ENCODE assay signal across 10 cellular contexts in the genomic region with DNA sequence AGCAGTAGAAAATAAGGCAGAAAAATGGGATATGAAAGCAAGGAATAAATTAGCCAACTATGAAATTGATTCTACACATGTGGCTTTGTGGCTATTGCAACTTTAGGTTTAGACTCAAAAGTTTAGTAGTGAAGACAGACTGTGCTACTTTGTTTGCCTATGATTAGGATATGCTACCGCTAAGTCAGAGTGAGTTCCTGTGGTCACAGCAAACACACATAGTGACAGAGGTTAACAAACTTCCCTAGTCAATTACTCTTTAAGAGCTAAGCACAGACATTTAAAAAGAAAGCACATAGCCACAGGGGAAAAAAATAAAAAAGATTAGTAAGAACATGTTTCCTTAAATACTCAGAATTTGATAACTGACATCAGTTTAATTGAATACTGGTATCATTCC.
DNase-seq lines count a peak whose midpoint lies in the region; ATAC-seq and TF ChIP-seq lines count a peak whose summit lies in the region.
"Had no signal": no experiment of that assay in that cellular context is flagged by ENCODE, and none has a peak within 500 bp of the region (broad histone marks: within the 10 kb centered on the region; RNA-seq: fewer than 3 reads in every experiment).

No MANE protein-coding gene starts in this region.

- H3K9me3 ChIP-seq in suprapubic skin: no peaks in the 10 kb centered on the region

- WGBS in suprapubic skin: 79% methylated on average over 1 of the region's 1 CpG

- H3K36me3 Mint-ChIP-seq in activated CD8-positive, alpha-beta T cell treated with anti-CD3 and anti-CD28 coated beads for 36 hours (ENCODE audit: low read depth): peaks cover 20% of the 10 kb centered on the region

- H3K4me1 ChIP-seq in suprapubic skin: peaks cover 5% of the 10 kb centered on the region

- H3K27me3 ChIP-seq in suprapubic skin: no peaks in the 10 kb centered on the region

- H3K4me3 ChIP-seq in suprapubic skin: no peak overlapping the region

- no peak for TF ChIP-seq POLR2A in suprapubic skin (IDR thresholded peaks at IDR 0.05)

- CTCF ChIA-PET in activated CD8-positive, alpha-beta T cell treated with anti-CD3 and anti-CD28 coated beads for 36 hours (lab: Charles Lee): no interaction called here

- no peaks in the 10 kb centered on the region for H3K4me1 Mint-ChIP-seq in activated CD8-positive, alpha-beta T cell treated with anti-CD3 and anti-CD28 coated beads for 36 hours (ENCODE audit: low read depth)
- H3K4me1 Mint-ChIP-seq: stimulated activated naive CD8-positive, alpha-beta T cell treated with anti-CD3 and anti-CD28 coated beads, Interleukin-15, amount 100 ng/mL, for 72 hours had no signal

- peak; percentile 8 for DNase-seq in AG08396 (ENCODE audit: low spot score)
- DNase-seq in Kasumi-1 (lab: John Stamatoyannopoulos, UW): peak; percentile 51 to 63
- DNase-seq in fibroblast of peridontal ligament (ENCODE audit: extremely low read depth): peak; percentile 67
- no peak for DNase-seq in omental fat pad (ENCODE audit: low spot score)
- DNase-seq in activated CD8-positive, alpha-beta T cell treated with anti-CD3 and anti-CD28 coated beads for 36 hours: no peak
- DNase-seq in suprapubic skin (ENCODE audit: low spot score in 2 of 2): no peak
- DNase-seq: NCI-H748 treated with DMSO at 0.1 percent for 48 hours; stimulated activated naive CD8-positive, alpha-beta T cell treated with anti-CD3 and anti-CD28 coated beads, Interleukin-15, amount 100 ng/mL, for 72 hours had no signal

- no peaks in the 10 kb centered on the region for H3K27me3 Mint-ChIP-seq in activated CD8-positive, alpha-beta T cell treated with anti-CD3 and anti-CD28 coated beads for 36 hours
- H3K27me3 Mint-ChIP-seq: stimulated activated naive CD8-positive, alpha-beta T cell treated with anti-CD3 and anti-CD28 coated beads, Interleukin-15, amount 100 ng/mL, for 72 hours had no signal

- ATAC-seq in GM21526 (IDR thresholded peaks at IDR 0.05; ENCODE audit: low FRiP score, unreplicated experiment): peak; percentile 52
- ATAC-seq in omental fat pad (ENCODE audit: low FRiP score): no peak
- ATAC-seq in activated CD8-positive, alpha-beta T cell treated with anti-CD3 and anti-CD28 coated beads for 36 hours: no peak
- no peak for ATAC-seq in GM21619 (IDR thresholded peaks at IDR 0.05; ENCODE audit: unreplicated experiment)
- ATAC-seq: stimulated activated naive CD8-positive, alpha-beta T cell treated with anti-CD3 and anti-CD28 coated beads, Interleukin-15, amount 100 ng/mL, for 72 hours had no signal

- TF ChIP-seq CTCF in omental fat pad (IDR thresholded peaks at IDR 0.05) (no peak), suprapubic skin (IDR thresholded peaks at IDR 0.05) (no peak)
- TF ChIP-seq CTCF in activated CD8-positive, alpha-beta T cell treated with anti-CD3 and anti-CD28 coated beads for 36 hours (IDR thresholded peaks at IDR 0.05): no peak

- peaks cover 2% of the 10 kb centered on the region for H3K9me3 Mint-ChIP-seq in activated CD8-positive, alpha-beta T cell treated with anti-CD3 and anti-CD28 coated beads for 36 hours

- no peak for TF ChIP-seq EP300 in suprapubic skin (IDR thresholded peaks at IDR 0.05)

- intact Hi-C loops in activated CD8-positive, alpha-beta T cell treated with anti-CD3 and anti-CD28 coated beads for 36 hours (cut with micrococcal nuclease): no loop called here

- H3K4me3 Mint-ChIP-seq in activated CD8-positive, alpha-beta T cell treated with anti-CD3 and anti-CD28 coated beads for 36 hours: no peak overlapping the region
- H3K4me3 Mint-ChIP-seq: stimulated activated naive CD8-positive, alpha-beta T cell treated with anti-CD3 and anti-CD28 coated beads, Interleukin-15, amount 100 ng/mL, for 72 hours had no signal

- peaks cover 2% of the 10 kb centered on the region for H3K36me3 ChIP-seq in suprapubic skin

- no peak overlapping the region for H3K27ac ChIP-seq in suprapubic skin

- no peak overlapping the region for H3K27ac Mint-ChIP-seq in activated CD8-positive, alpha-beta T cell treated with anti-CD3 and anti-CD28 coated beads for 36 hours
- H3K27ac Mint-ChIP-seq: stimulated activated naive CD8-positive, alpha-beta T cell treated with anti-CD3 and anti-CD28 coated beads, Interleukin-15, amount 100 ng/mL, for 72 hours had no signal

- POLR2A ChIA-PET in activated CD8-positive, alpha-beta T cell treated with anti-CD3 and anti-CD28 coated beads for 36 hours (lab: Charles Lee): interaction anchor here (0.7 kb wide), 1 partner anchor 531 kb away, joined by 3 read pairs; no protein-coding TSS in a partner anchor

Comparison
In these comparisons a context has a peak if more than half of its experiments do, and no peak if none do; other contexts are left out.
1. DNase-seq: peak in AG08396 (single experiment), Kasumi-1 (2 of 2) and fibroblast of peridontal ligament (single experiment); none in omental fat pad (single experiment), activated CD8-positive, alpha-beta T cell treated with anti-CD3 and anti-CD28 coated beads for 36 hours (single experiment) and suprapubic skin (0 of 2).